ENCODE assay signal across 3 cellular contexts in genomic region chr7:109076561-109076960, GRCh38.
"Had no signal": no experiment of that assay in that cellular context is flagged by ENCODE, and none has a peak within 500 bp of the region (broad histone marks: within the 10 kb centered on the region; RNA-seq: fewer than 3 reads in every experiment).

No MANE protein-coding gene starts in this region.

- DNase-seq: GDM1, GF-D8 had no signal

- ATAC-seq: GM12878 had no signal

- H3K4me3 ChIP-seq: GM12878 had no signal
